21 cellular contexts compared by ENCODE assay signal in genomic region chr5:120502531-120502930, GRCh38. TPM values are rescaled to one million over a fixed set of nuclear protein-coding genes. Genes with fewer than 3 reads are reported as not detected.
"Had no signal": no experiment of that assay in that cellular context is flagged by ENCODE, and none has a peak within 500 bp of the region (broad histone marks: within the 10 kb centered on the region; RNA-seq: fewer than 3 reads in every experiment).

No MANE protein-coding gene starts in this region.

- H3K27me3 ChIP-seq: SJSA1 had no signal

- H3K27ac ChIP-seq: KMS-11, SJSA1 had no signal

- DNase-seq: Kasumi-1, MM.1S, NCI-H1092 treated with DMSO at 0.1 percent for 48 hours, NCI-H1436, NCI-H187, NCI-H2029, NCI-H2081 treated with DMSO at 0.1 percent for 48 hours, NCI-H2171, NCI-H226, NCI-H446, NCI-H510A, NCI-H524 treated with DMSO at 0.1 percent for 48 hours, NCI-H69, NCI-H774, Right ventricle myocardium superior, RPMI8226, SIG-M5 had no signal

- H3K4me1 ChIP-seq: SJSA1 had no signal

- H3K4me3 ChIP-seq: SJSA1 had no signal

- H3K4me2 ChIP-seq: KMS-11 had no signal

- H3K36me3 ChIP-seq: SJSA1 had no signal

- H3K9me3 ChIP-seq: SJSA1 had no signal

- H3K9ac ChIP-seq: KMS-11 had no signal

- FAIRE-seq: RCC 7860 had no signal

RNA-seq across cellular contexts. Expression of gene PRR16, which starts 38.4 kb away (rescaled TPM):
- total RNA-seq: HT-29 had no signal
